ENCODE assay signal across 3 cellular contexts in the genomic region with DNA sequence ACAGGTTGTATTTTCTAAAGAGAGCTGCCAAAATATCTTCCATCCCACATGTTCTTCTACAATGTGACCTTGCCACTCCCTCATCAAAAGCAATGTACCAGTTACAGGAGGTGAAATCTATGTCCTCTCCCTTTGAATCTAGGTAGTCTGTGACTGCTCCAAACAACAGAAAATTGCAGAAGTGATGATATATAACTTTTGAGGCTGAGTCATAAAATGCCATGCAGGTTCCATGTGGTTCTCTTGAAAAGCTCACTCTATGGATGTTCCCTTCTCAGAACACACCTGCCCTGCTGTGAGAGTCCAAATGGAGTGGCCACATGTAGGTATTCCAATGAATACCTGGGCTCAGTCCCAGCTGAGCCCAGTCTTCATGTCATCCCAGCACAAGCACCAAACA.
TF ChIP-seq lines count a peak whose summit lies in the region.

No MANE protein-coding gene starts in this region.

TF ChIP-seq in GM12891, 5 proteins besides CTCF, POLR2A, EP300 and RAD21:
- TF ChIP-seq POU2F2 (IDR thresholded peaks at IDR 0.05; ENCODE audit: low read depth, low read length), result no peak
- no peak for TF ChIP-seq PAX5 (IDR thresholded peaks at IDR 0.05; ENCODE audit: insufficient read depth, low read length, severe bottlenecking)
- no peak for TF ChIP-seq POLR2AphosphoS5 (IDR thresholded peaks at IDR 0.05; ENCODE audit: low read depth, low read length)
- no peak for TF ChIP-seq TAF1 (IDR thresholded peaks at IDR 0.05; ENCODE audit: low read depth, low read length)
- TF ChIP-seq SPI1 (IDR thresholded peaks at IDR 0.05; ENCODE audit: low read depth, low read length), result peak; percentile 36

TF ChIP-seq in GM23338, 12 proteins besides CTCF, POLR2A, EP300 and RAD21:
- no peak for TF ChIP-seq JUNB (IDR thresholded peaks at IDR 0.05; ENCODE audit: unreplicated experiment)
- TF ChIP-seq, protein P1, sequence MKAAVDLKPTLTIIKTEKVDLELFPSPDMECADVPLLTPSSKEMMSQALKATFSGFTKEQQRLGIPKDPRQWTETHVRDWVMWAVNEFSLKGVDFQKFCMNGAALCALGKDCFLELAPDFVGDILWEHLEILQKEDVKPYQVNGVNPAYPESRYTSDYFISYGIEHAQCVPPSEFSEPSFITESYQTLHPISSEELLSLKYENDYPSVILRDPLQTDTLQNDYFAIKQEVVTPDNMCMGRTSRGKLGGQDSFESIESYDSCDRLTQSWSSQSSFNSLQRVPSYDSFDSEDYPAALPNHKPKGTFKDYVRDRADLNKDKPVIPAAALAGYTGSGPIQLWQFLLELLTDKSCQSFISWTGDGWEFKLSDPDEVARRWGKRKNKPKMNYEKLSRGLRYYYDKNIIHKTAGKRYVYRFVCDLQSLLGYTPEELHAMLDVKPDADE (IDR thresholded peaks at IDR 0.05), result no peak
- TF ChIP-seq ZNF114 (CRISPR knock-in tag; IDR thresholded peaks at IDR 0.05), result no peak
- TF ChIP-seq, protein P2, sequence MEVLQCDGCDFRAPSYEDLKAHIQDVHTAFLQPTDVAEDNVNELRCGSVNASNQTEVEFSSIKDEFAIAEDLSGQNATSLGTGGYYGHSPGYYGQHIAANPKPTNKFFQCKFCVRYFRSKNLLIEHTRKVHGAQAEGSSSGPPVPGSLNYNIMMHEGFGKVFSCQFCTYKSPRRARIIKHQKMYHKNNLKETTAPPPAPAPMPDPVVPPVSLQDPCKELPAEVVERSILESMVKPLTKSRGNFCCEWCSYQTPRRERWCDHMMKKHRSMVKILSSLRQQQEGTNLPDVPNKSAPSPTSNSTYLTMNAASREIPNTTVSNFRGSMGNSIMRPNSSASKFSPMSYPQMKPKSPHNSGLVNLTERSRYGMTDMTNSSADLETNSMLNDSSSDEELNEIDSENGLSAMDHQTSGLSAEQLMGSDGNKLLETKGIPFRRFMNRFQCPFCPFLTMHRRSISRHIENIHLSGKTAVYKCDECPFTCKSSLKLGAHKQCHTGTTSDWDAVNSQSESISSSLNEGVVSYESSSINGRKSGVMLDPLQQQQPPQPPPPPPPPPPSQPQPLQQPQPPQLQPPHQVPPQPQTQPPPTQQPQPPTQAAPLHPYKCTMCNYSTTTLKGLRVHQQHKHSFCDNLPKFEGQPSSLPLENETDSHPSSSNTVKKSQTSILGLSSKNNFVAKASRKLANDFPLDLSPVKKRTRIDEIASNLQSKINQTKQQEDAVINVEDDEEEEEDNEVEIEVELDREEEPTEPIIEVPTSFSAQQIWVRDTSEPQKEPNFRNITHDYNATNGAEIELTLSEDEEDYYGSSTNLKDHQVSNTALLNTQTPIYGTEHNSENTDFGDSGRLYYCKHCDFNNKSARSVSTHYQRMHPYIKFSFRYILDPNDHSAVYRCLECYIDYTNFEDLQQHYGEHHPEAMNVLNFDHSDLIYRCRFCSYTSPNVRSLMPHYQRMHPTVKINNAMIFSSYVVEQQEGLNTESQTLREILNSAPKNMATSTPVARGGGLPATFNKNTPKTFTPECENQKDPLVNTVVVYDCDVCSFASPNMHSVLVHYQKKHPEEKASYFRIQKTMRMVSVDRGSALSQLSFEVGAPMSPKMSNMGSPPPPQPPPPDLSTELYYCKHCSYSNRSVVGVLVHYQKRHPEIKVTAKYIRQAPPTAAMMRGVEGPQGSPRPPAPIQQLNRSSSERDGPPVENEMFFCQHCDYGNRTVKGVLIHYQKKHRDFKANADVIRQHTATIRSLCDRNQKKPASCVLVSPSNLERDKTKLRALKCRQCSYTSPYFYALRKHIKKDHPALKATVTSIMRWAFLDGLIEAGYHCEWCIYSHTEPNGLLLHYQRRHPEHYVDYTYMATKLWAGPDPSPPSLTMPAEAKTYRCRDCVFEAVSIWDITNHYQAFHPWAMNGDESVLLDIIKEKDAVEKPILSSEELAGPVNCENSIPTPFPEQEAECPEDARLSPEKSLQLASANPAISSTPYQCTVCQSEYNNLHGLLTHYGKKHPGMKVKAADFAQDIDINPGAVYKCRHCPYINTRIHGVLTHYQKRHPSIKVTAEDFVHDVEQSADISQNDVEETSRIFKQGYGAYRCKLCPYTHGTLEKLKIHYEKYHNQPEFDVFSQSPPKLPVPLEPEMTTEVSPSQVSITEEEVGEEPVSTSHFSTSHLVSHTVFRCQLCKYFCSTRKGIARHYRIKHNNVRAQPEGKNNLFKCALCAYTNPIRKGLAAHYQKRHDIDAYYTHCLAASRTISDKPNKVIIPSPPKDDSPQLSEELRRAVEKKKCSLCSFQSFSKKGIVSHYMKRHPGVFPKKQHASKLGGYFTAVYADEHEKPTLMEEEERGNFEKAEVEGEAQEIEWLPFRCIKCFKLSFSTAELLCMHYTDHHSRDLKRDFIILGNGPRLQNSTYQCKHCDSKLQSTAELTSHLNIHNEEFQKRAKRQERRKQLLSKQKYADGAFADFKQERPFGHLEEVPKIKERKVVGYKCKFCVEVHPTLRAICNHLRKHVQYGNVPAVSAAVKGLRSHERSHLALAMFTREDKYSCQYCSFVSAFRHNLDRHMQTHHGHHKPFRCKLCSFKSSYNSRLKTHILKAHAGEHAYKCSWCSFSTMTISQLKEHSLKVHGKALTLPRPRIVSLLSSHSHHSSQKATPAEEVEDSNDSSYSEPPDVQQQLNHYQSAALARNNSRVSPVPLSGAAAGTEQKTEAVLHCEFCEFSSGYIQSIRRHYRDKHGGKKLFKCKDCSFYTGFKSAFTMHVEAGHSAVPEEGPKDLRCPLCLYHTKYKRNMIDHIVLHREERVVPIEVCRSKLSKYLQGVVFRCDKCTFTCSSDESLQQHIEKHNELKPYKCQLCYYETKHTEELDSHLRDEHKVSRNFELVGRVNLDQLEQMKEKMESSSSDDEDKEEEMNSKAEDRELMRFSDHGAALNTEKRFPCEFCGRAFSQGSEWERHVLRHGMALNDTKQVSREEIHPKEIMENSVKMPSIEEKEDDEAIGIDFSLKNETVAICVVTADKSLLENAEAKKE (CRISPR knock-in tag; IDR thresholded peaks at IDR 0.05), result no peak
- TF ChIP-seq POLR2AphosphoS5 (IDR thresholded peaks at IDR 0.05; ENCODE audit: low read depth), result no peak

TF ChIP-seq in GM12878, 131 proteins besides CTCF, POLR2A, EP300 and RAD21:
- peak; percentile 30; the same call in 1 of the 2 replicates for TF ChIP-seq SPI1 (IDR thresholded peaks at IDR 0.05; ENCODE audit: borderline replicate concordance, insufficient read depth, low read depth, low read length)
- TF ChIP-seq KLF5 (IDR thresholded peaks at IDR 0.05; ENCODE audit: partially characterized antibody), result no peak
